ENCODE assay signal across 1 cellular context in genomic region chr19:2793577-2793976, GRCh38.
TF ChIP-seq lines count a peak whose summit lies in the region.

No MANE protein-coding gene starts in this region.

TF ChIP-seq in HepG2, 621 proteins besides CTCF, POLR2A, EP300 and RAD21:
- TF ChIP-seq BCL3 (CRISPR knock-in tag; IDR thresholded peaks at IDR 0.05) (no peak), ZNF558 (CRISPR knock-in tag; IDR thresholded peaks at IDR 0.05; ENCODE audit: borderline replicate concordance) (no peak), CREB1 (IDR thresholded peaks at IDR 0.05) (peak; percentile 52; the same call in 1 of the 2 replicates), CREB1 (CRISPR knock-in tag; IDR thresholded peaks at IDR 0.05) (no peak)
